Comparison of ENCODE assay signal across 1 cellular context in genomic region chr12:121110211-121110940, GRCh38.
TF ChIP-seq lines count a peak whose summit lies in the region.

No MANE protein-coding gene starts in this region.

TF ChIP-seq in GM12878, 131 proteins besides CTCF, POLR2A, EP300 and RAD21 (continued from another document and continues in another):
- TF ChIP-seq, protein P1, sequence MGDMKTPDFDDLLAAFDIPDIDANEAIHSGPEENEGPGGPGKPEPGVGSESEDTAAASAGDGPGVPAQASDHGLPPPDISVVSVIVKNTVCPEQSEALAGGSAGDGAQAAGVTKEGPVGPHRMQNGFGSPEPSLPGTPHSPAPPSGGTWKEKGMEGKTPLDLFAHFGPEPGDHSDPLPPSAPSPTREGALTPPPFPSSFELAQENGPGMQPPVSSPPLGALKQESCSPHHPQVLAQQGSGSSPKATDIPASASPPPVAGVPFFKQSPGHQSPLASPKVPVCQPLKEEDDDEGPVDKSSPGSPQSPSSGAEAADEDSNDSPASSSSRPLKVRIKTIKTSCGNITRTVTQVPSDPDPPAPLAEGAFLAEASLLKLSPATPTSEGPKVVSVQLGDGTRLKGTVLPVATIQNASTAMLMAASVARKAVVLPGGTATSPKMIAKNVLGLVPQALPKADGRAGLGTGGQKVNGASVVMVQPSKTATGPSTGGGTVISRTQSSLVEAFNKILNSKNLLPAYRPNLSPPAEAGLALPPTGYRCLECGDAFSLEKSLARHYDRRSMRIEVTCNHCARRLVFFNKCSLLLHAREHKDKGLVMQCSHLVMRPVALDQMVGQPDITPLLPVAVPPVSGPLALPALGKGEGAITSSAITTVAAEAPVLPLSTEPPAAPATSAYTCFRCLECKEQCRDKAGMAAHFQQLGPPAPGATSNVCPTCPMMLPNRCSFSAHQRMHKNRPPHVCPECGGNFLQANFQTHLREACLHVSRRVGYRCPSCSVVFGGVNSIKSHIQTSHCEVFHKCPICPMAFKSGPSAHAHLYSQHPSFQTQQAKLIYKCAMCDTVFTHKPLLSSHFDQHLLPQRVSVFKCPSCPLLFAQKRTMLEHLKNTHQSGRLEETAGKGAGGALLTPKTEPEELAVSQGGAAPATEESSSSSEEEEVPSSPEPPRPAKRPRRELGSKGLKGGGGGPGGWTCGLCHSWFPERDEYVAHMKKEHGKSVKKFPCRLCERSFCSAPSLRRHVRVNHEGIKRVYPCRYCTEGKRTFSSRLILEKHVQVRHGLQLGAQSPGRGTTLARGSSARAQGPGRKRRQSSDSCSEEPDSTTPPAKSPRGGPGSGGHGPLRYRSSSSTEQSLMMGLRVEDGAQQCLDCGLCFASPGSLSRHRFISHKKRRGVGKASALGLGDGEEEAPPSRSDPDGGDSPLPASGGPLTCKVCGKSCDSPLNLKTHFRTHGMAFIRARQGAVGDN (IDR thresholded peaks at IDR 0.05): no peak
- TF ChIP-seq ZNF622 (IDR thresholded peaks at IDR 0.05) (no peak), CHD1 (IDR thresholded peaks at IDR 0.05; ENCODE audit: low read depth, low read length) (no peak), BCL3 (IDR thresholded peaks at IDR 0.05; ENCODE audit: borderline replicate concordance, insufficient read depth, low read depth, low read length, poor library complexity, severe bottlenecking) (no peak), ZNF217 (IDR thresholded peaks at IDR 0.05) (0 out of 2 replicates have a peak, but pooled peaks have one; percentile 69), SREBF1 (IDR thresholded peaks at IDR 0.05; ENCODE audit: low read length) (no peak), MYB (IDR thresholded peaks at IDR 0.05; ENCODE audit: borderline replicate concordance, low read depth, low read length) (no peak), CBFB (IDR thresholded peaks at IDR 0.05; ENCODE audit: low read depth) (no peak), BCL11A (IDR thresholded peaks at IDR 0.05; ENCODE audit: low read depth, low read length) (peak; percentile 77; the same call in 1 of the 2 replicates), ELK1 (IDR thresholded peaks at IDR 0.05; ENCODE audit: low read depth, low read length) (no peak), STAT1 (conservative IDR thresholded peaks at IDR 0.05) (no peak), HSF1 (IDR thresholded peaks at IDR 0.05; ENCODE audit: low read depth, low read length) (no peak), FOS (IDR thresholded peaks at IDR 0.05; ENCODE audit: borderline replicate concordance, extremely low read depth, insufficient read length) (no peak), NFYA (IDR thresholded peaks at IDR 0.05; ENCODE audit: borderline replicate concordance, low read depth, low read length) (no peak), KDM1A (IDR thresholded peaks at IDR 0.05; ENCODE audit: borderline replicate concordance) (no peak), NR2C1 (IDR thresholded peaks at IDR 0.05) (no peak), JUND (IDR thresholded peaks at IDR 0.05; ENCODE audit: low read depth, low read length) (no peak), TCF3 (IDR thresholded peaks at IDR 0.05; ENCODE audit: borderline replicate concordance, insufficient read depth, low read depth, low read length) (no peak), SREBF2 (IDR thresholded peaks at IDR 0.05; ENCODE audit: low read length) (no peak), E2F4 (IDR thresholded peaks at IDR 0.05; ENCODE audit: low read depth, low read length) (no peak), CREB1 (IDR thresholded peaks at IDR 0.05; ENCODE audit: low read depth) (no peak), MXI1 (IDR thresholded peaks at IDR 0.05; ENCODE audit: low read depth, low read length) (no peak), BACH1 (IDR thresholded peaks at IDR 0.05; ENCODE audit: borderline replicate concordance) (no peak), JUNB (IDR thresholded peaks at IDR 0.05) (no peak), WRNIP1 (IDR thresholded peaks at IDR 0.05; ENCODE audit: borderline replicate concordance, low read depth, low read length) (no peak; the same call in 1 of the 2 replicates), ZNF274 (IDR thresholded peaks at IDR 0.05; ENCODE audit: insufficient read depth, insufficient read length) (no peak), STAT3 (IDR thresholded peaks at IDR 0.05; ENCODE audit: low read depth, low read length) (0 out of 2 replicates have a peak, but pooled peaks have one; percentile 30), CHD2 (IDR thresholded peaks at IDR 0.05; ENCODE audit: borderline replicate concordance, low read depth, low read length) (no peak), POLR2AphosphoS2 (IDR thresholded peaks at IDR 0.05; ENCODE audit: low read depth, low read length) (no peak), MYC (IDR thresholded peaks at IDR 0.05; ENCODE audit: insufficient read depth, insufficient read length, insufficient replicate concordance, low read length, severe bottlenecking) (no peak), SMC3 (IDR thresholded peaks at IDR 0.05; ENCODE audit: borderline replicate concordance, low read length) (peak; percentile 91), GATAD2B (conservative IDR thresholded peaks at IDR 0.05; ENCODE audit: low read depth) (no peak), KLF5 (IDR thresholded peaks at IDR 0.05; ENCODE audit: partially characterized antibody) (no peak), NBN (IDR thresholded peaks at IDR 0.05) (peak; percentile 91), ZNF384 (IDR thresholded peaks at IDR 0.05; ENCODE audit: borderline replicate concordance, low read depth, low read length) (no peak), ESRRA (IDR thresholded peaks at IDR 0.05; ENCODE audit: low read length) (peak; percentile 94), MEF2A (IDR thresholded peaks at IDR 0.05; ENCODE audit: insufficient read depth, low read depth, low read length) (peak; percentile 65; the same call in 1 of the 2 replicates), HDAC2 (IDR thresholded peaks at IDR 0.05) (no peak), FOXK2 (IDR thresholded peaks at IDR 0.05) (no peak; the same call in 1 of the 2 replicates), CREM (IDR thresholded peaks at IDR 0.05; ENCODE audit: low read depth) (no peak)
- TF ChIP-seq, protein P2, sequence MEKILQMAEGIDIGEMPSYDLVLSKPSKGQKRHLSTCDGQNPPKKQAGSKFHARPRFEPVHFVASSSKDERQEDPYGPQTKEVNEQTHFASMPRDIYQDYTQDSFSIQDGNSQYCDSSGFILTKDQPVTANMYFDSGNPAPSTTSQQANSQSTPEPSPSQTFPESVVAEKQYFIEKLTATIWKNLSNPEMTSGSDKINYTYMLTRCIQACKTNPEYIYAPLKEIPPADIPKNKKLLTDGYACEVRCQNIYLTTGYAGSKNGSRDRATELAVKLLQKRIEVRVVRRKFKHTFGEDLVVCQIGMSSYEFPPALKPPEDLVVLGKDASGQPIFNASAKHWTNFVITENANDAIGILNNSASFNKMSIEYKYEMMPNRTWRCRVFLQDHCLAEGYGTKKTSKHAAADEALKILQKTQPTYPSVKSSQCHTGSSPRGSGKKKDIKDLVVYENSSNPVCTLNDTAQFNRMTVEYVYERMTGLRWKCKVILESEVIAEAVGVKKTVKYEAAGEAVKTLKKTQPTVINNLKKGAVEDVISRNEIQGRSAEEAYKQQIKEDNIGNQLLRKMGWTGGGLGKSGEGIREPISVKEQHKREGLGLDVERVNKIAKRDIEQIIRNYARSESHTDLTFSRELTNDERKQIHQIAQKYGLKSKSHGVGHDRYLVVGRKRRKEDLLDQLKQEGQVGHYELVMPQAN (conservative IDR thresholded peaks at IDR 0.05): no peak
- TF ChIP-seq, protein P3, sequence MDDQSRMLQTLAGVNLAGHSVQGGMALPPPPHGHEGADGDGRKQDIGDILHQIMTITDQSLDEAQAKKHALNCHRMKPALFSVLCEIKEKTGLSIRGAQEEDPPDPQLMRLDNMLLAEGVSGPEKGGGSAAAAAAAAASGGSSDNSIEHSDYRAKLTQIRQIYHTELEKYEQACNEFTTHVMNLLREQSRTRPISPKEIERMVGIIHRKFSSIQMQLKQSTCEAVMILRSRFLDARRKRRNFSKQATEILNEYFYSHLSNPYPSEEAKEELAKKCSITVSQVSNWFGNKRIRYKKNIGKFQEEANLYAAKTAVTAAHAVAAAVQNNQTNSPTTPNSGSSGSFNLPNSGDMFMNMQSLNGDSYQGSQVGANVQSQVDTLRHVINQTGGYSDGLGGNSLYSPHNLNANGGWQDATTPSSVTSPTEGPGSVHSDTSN (IDR thresholded peaks at IDR 0.05; ENCODE audit: insufficient replicate concordance, low read depth, low read length): no peak
- TF ChIP-seq, protein P4, sequence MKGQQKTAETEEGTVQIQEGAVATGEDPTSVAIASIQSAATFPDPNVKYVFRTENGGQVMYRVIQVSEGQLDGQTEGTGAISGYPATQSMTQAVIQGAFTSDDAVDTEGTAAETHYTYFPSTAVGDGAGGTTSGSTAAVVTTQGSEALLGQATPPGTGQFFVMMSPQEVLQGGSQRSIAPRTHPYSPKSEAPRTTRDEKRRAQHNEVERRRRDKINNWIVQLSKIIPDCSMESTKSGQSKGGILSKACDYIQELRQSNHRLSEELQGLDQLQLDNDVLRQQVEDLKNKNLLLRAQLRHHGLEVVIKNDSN (IDR thresholded peaks at IDR 0.05; ENCODE audit: borderline replicate concordance, extremely low read length, insufficient read depth, low read depth, low read length): no peak
- TF ChIP-seq, protein P5, sequence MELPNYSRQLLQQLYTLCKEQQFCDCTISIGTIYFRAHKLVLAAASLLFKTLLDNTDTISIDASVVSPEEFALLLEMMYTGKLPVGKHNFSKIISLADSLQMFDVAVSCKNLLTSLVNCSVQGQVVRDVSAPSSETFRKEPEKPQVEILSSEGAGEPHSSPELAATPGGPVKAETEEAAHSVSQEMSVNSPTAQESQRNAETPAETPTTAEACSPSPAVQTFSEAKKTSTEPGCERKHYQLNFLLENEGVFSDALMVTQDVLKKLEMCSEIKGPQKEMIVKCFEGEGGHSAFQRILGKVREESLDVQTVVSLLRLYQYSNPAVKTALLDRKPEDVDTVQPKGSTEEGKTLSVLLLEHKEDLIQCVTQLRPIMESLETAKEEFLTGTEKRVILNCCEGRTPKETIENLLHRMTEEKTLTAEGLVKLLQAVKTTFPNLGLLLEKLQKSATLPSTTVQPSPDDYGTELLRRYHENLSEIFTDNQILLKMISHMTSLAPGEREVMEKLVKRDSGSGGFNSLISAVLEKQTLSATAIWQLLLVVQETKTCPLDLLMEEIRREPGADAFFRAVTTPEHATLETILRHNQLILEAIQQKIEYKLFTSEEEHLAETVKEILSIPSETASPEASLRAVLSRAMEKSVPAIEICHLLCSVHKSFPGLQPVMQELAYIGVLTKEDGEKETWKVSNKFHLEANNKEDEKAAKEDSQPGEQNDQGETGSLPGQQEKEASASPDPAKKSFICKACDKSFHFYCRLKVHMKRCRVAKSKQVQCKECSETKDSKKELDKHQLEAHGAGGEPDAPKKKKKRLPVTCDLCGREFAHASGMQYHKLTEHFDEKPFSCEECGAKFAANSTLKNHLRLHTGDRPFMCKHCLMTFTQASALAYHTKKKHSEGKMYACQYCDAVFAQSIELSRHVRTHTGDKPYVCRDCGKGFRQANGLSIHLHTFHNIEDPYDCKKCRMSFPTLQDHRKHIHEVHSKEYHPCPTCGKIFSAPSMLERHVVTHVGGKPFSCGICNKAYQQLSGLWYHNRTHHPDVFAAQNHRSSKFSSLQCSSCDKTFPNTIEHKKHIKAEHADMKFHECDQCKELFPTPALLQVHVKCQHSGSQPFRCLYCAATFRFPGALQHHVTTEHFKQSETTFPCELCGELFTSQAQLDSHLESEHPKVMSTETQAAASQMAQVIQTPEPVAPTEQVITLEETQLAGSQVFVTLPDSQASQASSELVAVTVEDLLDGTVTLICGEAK (IDR thresholded peaks at IDR 0.05; ENCODE audit: borderline replicate concordance): no peak; the same call in 1 of the 2 replicates
- TF ChIP-seq, protein P6, sequence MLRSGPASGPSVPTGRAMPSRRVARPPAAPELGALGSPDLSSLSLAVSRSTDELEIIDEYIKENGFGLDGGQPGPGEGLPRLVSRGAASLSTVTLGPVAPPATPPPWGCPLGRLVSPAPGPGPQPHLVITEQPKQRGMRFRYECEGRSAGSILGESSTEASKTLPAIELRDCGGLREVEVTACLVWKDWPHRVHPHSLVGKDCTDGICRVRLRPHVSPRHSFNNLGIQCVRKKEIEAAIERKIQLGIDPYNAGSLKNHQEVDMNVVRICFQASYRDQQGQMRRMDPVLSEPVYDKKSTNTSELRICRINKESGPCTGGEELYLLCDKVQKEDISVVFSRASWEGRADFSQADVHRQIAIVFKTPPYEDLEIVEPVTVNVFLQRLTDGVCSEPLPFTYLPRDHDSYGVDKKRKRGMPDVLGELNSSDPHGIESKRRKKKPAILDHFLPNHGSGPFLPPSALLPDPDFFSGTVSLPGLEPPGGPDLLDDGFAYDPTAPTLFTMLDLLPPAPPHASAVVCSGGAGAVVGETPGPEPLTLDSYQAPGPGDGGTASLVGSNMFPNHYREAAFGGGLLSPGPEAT (IDR thresholded peaks at IDR 0.05; ENCODE audit: low read depth): peak; percentile 70; the same call in 1 of the 2 replicates
